In genomic region chr4:8262637-8263322, GRCh38 we compare ENCODE assay signal across 1 cellular context.
TF ChIP-seq lines count a peak whose summit lies in the region.

No MANE protein-coding gene starts in this region.

TF ChIP-seq in GM23338, 12 proteins besides CTCF, POLR2A, EP300 and RAD21 (continued from another document):
- TF ChIP-seq ZNF462 (CRISPR knock-in tag; IDR thresholded peaks at IDR 0.05) (no peak), CREB1 (CRISPR knock-in tag; IDR thresholded peaks at IDR 0.05; ENCODE audit: low read depth) (no peak), EZH2 (IDR thresholded peaks at IDR 0.05; ENCODE audit: low read depth, unreplicated experiment) (no peak), REST (IDR thresholded peaks at IDR 0.05; ENCODE audit: unreplicated experiment) (no peak), NANOG (IDR thresholded peaks at IDR 0.05; ENCODE audit: borderline replicate concordance) (no peak), ZNF114 (CRISPR knock-in tag; IDR thresholded peaks at IDR 0.05) (no peak), ZNF331 (CRISPR knock-in tag; IDR thresholded peaks at IDR 0.05; ENCODE audit: low read depth) (no peak), STAT1 (IDR thresholded peaks at IDR 0.05; ENCODE audit: unreplicated experiment) (no peak), EZH2phosphoT487 (IDR thresholded peaks at IDR 0.05; ENCODE audit: unreplicated experiment) (no peak), POLR2AphosphoS5 (IDR thresholded peaks at IDR 0.05; ENCODE audit: low read depth) (no peak)
